13 cellular contexts compared by ENCODE assay signal in genomic region chr16:1779741-1780676, GRCh38. TPM values are rescaled to one million over a fixed set of nuclear protein-coding genes. Genes with fewer than 3 reads are reported as not detected.
DNase-seq lines count a peak whose midpoint lies in the region; ATAC-seq, FAIRE-seq and TF ChIP-seq lines count a peak whose summit lies in the region.
"Had no signal": no experiment of that assay in that cellular context is flagged by ENCODE, and none has a peak within 500 bp of the region (broad histone marks: within the 10 kb centered on the region; RNA-seq: fewer than 3 reads in every experiment).

No MANE protein-coding gene starts in this region.

- CTCF ChIA-PET in T-cell (lab: Charles Lee) = no interaction called here

- no peaks in the 10 kb centered on the region for H3K27me3 Mint-ChIP-seq in activated T-cell treated with anti-CD3 and anti-CD28 coated beads, Interleukin-2, amount 50 U/mL, for 24 hours
- H3K27me3 Mint-ChIP-seq in T-cell = no peaks in the 10 kb centered on the region

- peaks cover 30% of the 10 kb centered on the region for H3K4me1 ChIP-seq in psoas muscle
- peaks cover 17% of the 10 kb centered on the region for H3K4me1 ChIP-seq in upper lobe of right lung

- peak overlapping the region; percentile 92 for H3K27ac ChIP-seq in psoas muscle
- H3K27ac ChIP-seq in upper lobe of right lung = no peak overlapping the region
- H3K27ac ChIP-seq: parathyroid adenoma, suprapubic skin had no signal

- peaks cover 50% of the 10 kb centered on the region for H3K36me3 Mint-ChIP-seq in activated T-cell treated with anti-CD3 and anti-CD28 coated beads, Interleukin-2, amount 50 U/mL, for 24 hours (ENCODE audit: low read depth)
- no peaks in the 10 kb centered on the region for H3K36me3 Mint-ChIP-seq in T-cell

- ATAC-seq in T-cell (replicated peaks in 1 of 4) = no peak
- ATAC-seq in psoas muscle = no peak
- ATAC-seq in HG02571 (IDR thresholded peaks at IDR 0.05; ENCODE audit: unreplicated experiment) = no peak
- no peak for ATAC-seq in upper lobe of right lung

- WGBS in psoas muscle, 3 donors = 68 to 82% (median 70%) methylated on average over 26 to 27 of the region's 27 CpGs

- H3K27ac Mint-ChIP-seq in activated T-cell treated with anti-CD3 and anti-CD28 coated beads, Interleukin-2, amount 50 U/mL, for 24 hours = no peak overlapping the region
- no peak overlapping the region for H3K27ac Mint-ChIP-seq in T-cell

- TF ChIP-seq CTCF in psoas muscle (IDR thresholded peaks at IDR 0.05) (no peak), D721Med (IDR thresholded peaks at IDR 0.05; ENCODE audit: insufficient read depth, missing control alignments) (no peak), upper lobe of right lung (IDR thresholded peaks at IDR 0.05) (no peak)

- peaks cover 0 to 60% of the 10 kb centered on the region in 2 donors for H3K36me3 ChIP-seq in psoas muscle (ENCODE audit: insufficient read depth in 1 of 2, low read depth in 1 of 2)
- H3K36me3 ChIP-seq in upper lobe of right lung = peaks cover 32% of the 10 kb centered on the region

- no peaks in the 10 kb centered on the region for H3K27me3 ChIP-seq in psoas muscle (ENCODE audit: insufficient read depth in 3 of 3, low read length in 2 of 3)
- H3K27me3 ChIP-seq in upper lobe of right lung = no peaks in the 10 kb centered on the region
- H3K27me3 ChIP-seq: suprapubic skin had no signal

- FAIRE-seq in D721Med (lab: Jason Lieb, UNC) = no peak

- H3K9me3 ChIP-seq in psoas muscle (no peaks in the 10 kb centered on the region), upper lobe of right lung (no peaks in the 10 kb centered on the region)
- H3K9me3 ChIP-seq: suprapubic skin had no signal

- H3K4me3 ChIP-seq in psoas muscle (no peak overlapping the region), upper lobe of right lung (no peak overlapping the region)

- POLR2A ChIA-PET in T-cell (lab: Charles Lee) = no interaction called here

- H3K4me1 Mint-ChIP-seq in activated T-cell treated with anti-CD3 and anti-CD28 coated beads, Interleukin-2, amount 50 U/mL, for 24 hours (ENCODE audit: low read depth) = peaks cover 22% of the 10 kb centered on the region
- peaks cover 10 to 39% (median 25%) of the 10 kb centered on the region in 3 donors for H3K4me1 Mint-ChIP-seq in T-cell

- peak overlapping the region; percentile 18 for H3K4me3 Mint-ChIP-seq in activated T-cell treated with anti-CD3 and anti-CD28 coated beads, Interleukin-2, amount 50 U/mL, for 24 hours
- peak overlapping the region; percentile 75 to 82 (median 81) for H3K4me3 Mint-ChIP-seq in T-cell

- intact Hi-C loops in psoas muscle (cut with DNase I) (loop anchor here in 1 of 2 donors (10.0 kb wide), 1 partner anchor 165 kb away; the partner anchor contains the start of gene MSRB1), upper lobe of right lung (cut with DNase I) (no loop called here)

- peak; percentile 28 for TF ChIP-seq POLR2A in erythroblast (IDR thresholded peaks at IDR 0.05; ENCODE audit: low read length)

- no peak for DNase-seq in activated T-cell treated with anti-CD3 and anti-CD28 coated beads, Interleukin-2, amount 50 U/mL, for 24 hours
- no peak for DNase-seq in activated T-cell treated with anti-CD3 and anti-CD28 coated beads, Interleukin-2, amount 50 U/mL, for 1 hour
- DNase-seq in T-cell = peak in 1 of 34 experiments; percentile 0
- DNase-seq in erythroblast (lab: John Stamatoyannopoulos, UW) = no peak
- peak; percentile 42 to 63 for DNase-seq in psoas muscle
- DNase-seq in D721Med (ENCODE audit: insufficient read length, low spot score) = no peak
- no peak for DNase-seq in upper lobe of right lung
- DNase-seq: foreskin fibroblast; kidney glomerular epithelial cell; stimulated activated CD4-positive, alpha-beta T cell treated with anti-CD3 and anti-CD28 coated beads, Interleukin-4, amount 100 ng/mL, for 24 hours had no signal

- no peaks in the 10 kb centered on the region for H3K9me3 Mint-ChIP-seq in activated T-cell treated with anti-CD3 and anti-CD28 coated beads, Interleukin-2, amount 50 U/mL, for 24 hours
- H3K9me3 Mint-ChIP-seq in T-cell = no peaks in the 10 kb centered on the region

RNA-seq across cellular contexts. Expression of gene SPSB3, which starts 2.4 kb away (rescaled TPM):
- total RNA-seq in T-cell = 100 to 1,000 TPM in 3 of 5 donors, 10 to 100 TPM in 2; 67.3 to 162 (median 139) TPM
- total RNA-seq in psoas muscle = 10 to 100 TPM; 38.4 to 59.5 (median 49.9) TPM
- 100 to 1,000 TPM in 1 of 3 donors, 10 to 100 TPM in 2; 26.3 to 108 (median 78.1) TPM for polyA plus RNA-seq in psoas muscle
- total RNA-seq in upper lobe of right lung = 43.0 TPM

RNA-seq across cellular contexts. Expression of gene NUBP2, which starts 2.8 kb away (rescaled TPM):
- 10 to 100 TPM; 41.2 to 77.0 (median 74.3) TPM for total RNA-seq in T-cell
- total RNA-seq in psoas muscle = 10 to 100 TPM; 34.7 to 44.7 (median 38.5) TPM
- 10 to 100 TPM; 61.9 to 96.0 (median 76.1) TPM for polyA plus RNA-seq in psoas muscle
- total RNA-seq in upper lobe of right lung = 38.9 TPM

RNA-seq across cellular contexts. Expression of gene MRPS34, which starts 7.1 kb away (rescaled TPM):
- total RNA-seq in T-cell (10 to 100 TPM; 37.5 to 91.2 (median 77.9) TPM), psoas muscle (10 to 100 TPM; 56.3 to 75.1 (median 71.4) TPM), upper lobe of right lung (62.7 TPM)
- polyA plus RNA-seq in psoas muscle = 100 to 1,000 TPM in 2 of 3 donors, 10 to 100 TPM in 1; 85.6 to 172 (median 138) TPM

RNA-seq across cellular contexts. Expression of gene EME2, which starts 7.4 kb away (rescaled TPM):
- total RNA-seq in T-cell (10 to 100 TPM; 23.0 to 50.6 (median 34.5) TPM), psoas muscle (10 to 100 TPM in 1 of 4 donors, 1 to 10 TPM in 3; 4.3 to 11.3 (median 5.9) TPM), upper lobe of right lung (19.2 TPM)
- polyA plus RNA-seq in psoas muscle = 1 to 10 TPM; 2.6 to 5.2 (median 4.5) TPM

RNA-seq across cellular contexts. Expression of gene NME3, which starts 8.7 kb away (rescaled TPM):
- 10 to 100 TPM; 45.1 to 95.9 (median 87.5) TPM for total RNA-seq in T-cell
- total RNA-seq in psoas muscle = 10 to 100 TPM in 3 of 4 donors, 1 to 10 TPM in 1; 9.9 to 23.8 (median 13.8) TPM
- polyA plus RNA-seq in psoas muscle = 10 to 100 TPM; 18.8 to 27.1 (median 22.4) TPM
- 67.2 TPM for total RNA-seq in upper lobe of right lung

Comparison
In these comparisons a context has a peak if more than half of its experiments do, and no peak if none do; other contexts are left out.
1. DNase-seq: peak in psoas muscle (2 of 2); none in activated T-cell treated with anti-CD3 and anti-CD28 coated beads, Interleukin-2, amount 50 U/mL, for 24 hours (single experiment), activated T-cell treated with anti-CD3 and anti-CD28 coated beads, Interleukin-2, amount 50 U/mL, for 1 hour (single experiment), erythroblast (0 of 2), D721Med (single experiment) and upper lobe of right lung (single experiment).